ENCODE assay signal across 8 cellular contexts in genomic region chr6:149934249-149935156, GRCh38.
DNase-seq lines count a peak whose midpoint lies in the region; ATAC-seq and TF ChIP-seq lines count a peak whose summit lies in the region.

No MANE protein-coding gene starts in this region.

- H3K4me3 ChIP-seq in WI38 (ENCODE audit: low read depth, low read length) (no peak overlapping the region), cardiac fibroblast (replicated peaks in 1 of 2; ENCODE audit: low read depth in 2 of 2, low read length in 2 of 2) (no peak overlapping the region)

- TF ChIP-seq CTCF in WI38 (IDR thresholded peaks at IDR 0.05; ENCODE audit: low read depth, low read length) (peak; percentile 48; the same call in 1 of the 2 replicates), cardiac fibroblast (IDR thresholded peaks at IDR 0.05; ENCODE audit: low read depth, low read length) (peak; percentile 56)

- peak; percentile 19 to 60 for DNase-seq in NCI-H446 (lab: John Stamatoyannopoulos, UW)
- no peak for DNase-seq in NCI-H446 treated with DMSO at 0.1 percent for 48 hours (lab: John Stamatoyannopoulos, UW)
- DNase-seq in NCI-H2107 treated with DMSO at 0.1 percent for 48 hours (lab: John Stamatoyannopoulos, UW; ENCODE audit: unreplicated experiment): peak; percentile 54
- DNase-seq in cardiac fibroblast (ENCODE audit: low read depth in 2 of 2): peak; percentile 72 to 86
- peak; percentile 68 for DNase-seq in kidney glomerular epithelial cell (lab: John Stamatoyannopoulos, UW)
- DNase-seq in stimulated activated CD4-positive, alpha-beta T cell treated with anti-CD3 and anti-CD28 coated beads, Interleukin-2, amount 100 ng/mL, for 24 hours: peak; percentile 73 to 78

- no peak for ATAC-seq in HG03571 (IDR thresholded peaks at IDR 0.05; ENCODE audit: unreplicated experiment)
